Comparison of ENCODE assay signal across 1 cellular context in the genomic region with DNA sequence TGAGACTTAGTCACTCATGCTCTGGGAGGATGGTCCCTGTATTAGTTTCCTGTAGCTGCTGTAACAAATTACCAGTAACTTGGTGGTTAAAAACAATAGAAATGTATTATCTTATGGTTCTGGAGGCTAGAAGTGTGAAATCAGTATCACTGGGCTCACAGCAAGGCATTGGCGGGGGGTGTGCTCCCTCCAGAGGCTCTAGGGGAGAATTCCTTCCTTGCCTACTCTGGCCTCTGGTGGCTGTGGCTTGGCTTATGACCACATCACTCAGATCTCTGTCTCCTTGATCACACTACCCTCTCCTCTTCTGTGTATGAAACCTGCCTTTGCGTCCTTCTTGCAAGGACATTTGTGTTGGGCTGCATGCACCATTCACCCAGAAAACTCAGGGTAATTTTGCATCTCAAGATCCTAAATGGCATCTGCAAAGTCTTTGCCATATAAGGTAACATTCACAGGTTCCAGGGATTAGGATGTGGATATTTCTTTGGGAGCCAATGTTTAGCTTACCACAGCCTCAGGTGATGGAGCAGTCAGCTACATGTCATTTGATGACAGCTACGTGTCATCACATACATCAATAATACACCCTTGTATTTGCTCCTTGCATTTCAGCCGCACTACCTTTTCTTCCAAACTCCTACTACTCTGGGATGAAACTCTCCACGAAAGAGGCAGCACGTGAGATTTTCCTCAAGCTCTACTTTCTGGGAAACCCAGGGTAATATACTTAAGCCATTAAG.
TF ChIP-seq lines count a peak whose summit lies in the region.

No MANE protein-coding gene starts in this region.

TF ChIP-seq in K562, 482 proteins besides CTCF, POLR2A, EP300 and RAD21:
- no peak for TF ChIP-seq ZNF75A (CRISPR knock-in tag; IDR thresholded peaks at IDR 0.05)
- TF ChIP-seq CHD4 (IDR thresholded peaks at IDR 0.05; ENCODE audit: insufficient read depth, insufficient replicate concordance, low read depth, low read length, poor library complexity, severe bottlenecking): no peak
